In the genomic region with DNA sequence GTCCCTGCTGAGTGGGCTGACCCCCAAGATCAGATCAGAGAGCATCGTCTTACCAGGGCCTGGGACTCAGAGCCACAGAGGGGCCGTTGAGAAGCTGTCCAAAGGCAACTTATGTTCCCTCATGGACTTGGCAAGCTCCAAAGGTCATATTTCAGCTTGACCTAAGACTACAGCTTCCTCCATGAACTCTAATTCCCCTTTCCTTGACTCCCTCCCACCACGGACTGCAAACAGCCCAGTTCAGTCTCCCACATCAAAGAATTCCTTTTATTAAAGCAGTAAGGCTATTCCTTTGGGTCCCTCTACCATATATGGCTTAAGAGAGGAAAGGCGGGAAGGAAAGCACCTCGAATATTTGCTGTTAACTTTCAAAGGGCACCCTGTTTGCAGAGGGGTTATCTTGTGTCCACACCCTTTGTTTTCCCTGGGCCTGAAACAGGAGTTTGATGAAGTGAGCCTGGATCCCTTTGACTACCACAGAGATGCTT, we compare ENCODE assay signal across 1 cellular context.
TF ChIP-seq lines count a peak whose summit lies in the region.

No MANE protein-coding gene starts in this region.

TF ChIP-seq in HepG2, 621 proteins besides CTCF, POLR2A, EP300 and RAD21 (continued from another document and continues in another):
- TF ChIP-seq, protein P1, sequence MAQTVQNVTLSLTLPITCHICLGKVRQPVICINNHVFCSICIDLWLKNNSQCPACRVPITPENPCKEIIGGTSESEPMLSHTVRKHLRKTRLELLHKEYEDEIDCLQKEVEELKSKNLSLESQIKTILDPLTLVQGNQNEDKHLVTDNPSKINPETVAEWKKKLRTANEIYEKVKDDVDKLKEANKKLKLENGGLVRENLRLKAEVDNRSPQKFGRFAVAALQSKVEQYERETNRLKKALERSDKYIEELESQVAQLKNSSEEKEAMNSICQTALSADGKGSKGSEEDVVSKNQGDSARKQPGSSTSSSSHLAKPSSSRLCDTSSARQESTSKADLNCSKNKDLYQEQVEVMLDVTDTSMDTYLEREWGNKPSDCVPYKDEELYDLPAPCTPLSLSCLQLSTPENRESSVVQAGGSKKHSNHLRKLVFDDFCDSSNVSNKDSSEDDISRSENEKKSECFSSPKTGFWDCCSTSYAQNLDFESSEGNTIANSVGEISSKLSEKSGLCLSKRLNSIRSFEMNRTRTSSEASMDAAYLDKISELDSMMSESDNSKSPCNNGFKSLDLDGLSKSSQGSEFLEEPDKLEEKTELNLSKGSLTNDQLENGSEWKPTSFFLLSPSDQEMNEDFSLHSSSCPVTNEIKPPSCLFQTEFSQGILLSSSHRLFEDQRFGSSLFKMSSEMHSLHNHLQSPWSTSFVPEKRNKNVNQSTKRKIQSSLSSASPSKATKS (CRISPR knock-in tag; IDR thresholded peaks at IDR 0.05), result no peak
- TF ChIP-seq THAP11 (CRISPR knock-in tag; IDR thresholded peaks at IDR 0.05), result peak; percentile 33; the same call in 1 of the 2 replicates
- peak; percentile 96 for TF ChIP-seq TCF7 (IDR thresholded peaks at IDR 0.05; ENCODE audit: low read depth)
- TF ChIP-seq, protein P2, sequence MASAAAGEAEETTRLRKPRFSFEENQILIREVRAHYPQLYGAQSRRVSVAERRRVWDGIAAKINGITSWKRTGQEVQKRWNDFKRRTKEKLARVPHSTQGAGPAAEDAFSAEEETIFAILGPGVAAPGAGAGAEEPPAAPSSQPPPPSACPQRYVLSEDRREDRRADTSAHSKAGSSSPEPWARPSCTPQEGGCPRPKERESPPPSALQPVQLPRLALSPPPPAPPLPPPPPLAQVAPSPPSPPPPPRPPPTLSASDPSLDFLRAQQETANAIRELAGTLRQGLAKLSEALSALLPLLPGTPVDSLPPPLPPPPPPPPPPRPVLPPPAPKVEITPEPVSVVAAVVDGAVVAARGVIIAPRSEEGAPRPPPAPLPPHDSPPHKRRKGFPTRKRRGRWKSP (CRISPR knock-in tag; IDR thresholded peaks at IDR 0.05), result 0 out of 2 replicates have a peak, but pooled peaks have one; percentile 22
- TF ChIP-seq THAP8 (CRISPR knock-in tag; IDR thresholded peaks at IDR 0.05; ENCODE audit: borderline replicate concordance), result no peak
- TF ChIP-seq ZNF792 (CRISPR knock-in tag; IDR thresholded peaks at IDR 0.05), result 0 out of 2 replicates have a peak, but pooled peaks have one; percentile 54
- TF ChIP-seq NFYC (CRISPR knock-in tag; IDR thresholded peaks at IDR 0.05), result no peak
- TF ChIP-seq, protein P3, sequence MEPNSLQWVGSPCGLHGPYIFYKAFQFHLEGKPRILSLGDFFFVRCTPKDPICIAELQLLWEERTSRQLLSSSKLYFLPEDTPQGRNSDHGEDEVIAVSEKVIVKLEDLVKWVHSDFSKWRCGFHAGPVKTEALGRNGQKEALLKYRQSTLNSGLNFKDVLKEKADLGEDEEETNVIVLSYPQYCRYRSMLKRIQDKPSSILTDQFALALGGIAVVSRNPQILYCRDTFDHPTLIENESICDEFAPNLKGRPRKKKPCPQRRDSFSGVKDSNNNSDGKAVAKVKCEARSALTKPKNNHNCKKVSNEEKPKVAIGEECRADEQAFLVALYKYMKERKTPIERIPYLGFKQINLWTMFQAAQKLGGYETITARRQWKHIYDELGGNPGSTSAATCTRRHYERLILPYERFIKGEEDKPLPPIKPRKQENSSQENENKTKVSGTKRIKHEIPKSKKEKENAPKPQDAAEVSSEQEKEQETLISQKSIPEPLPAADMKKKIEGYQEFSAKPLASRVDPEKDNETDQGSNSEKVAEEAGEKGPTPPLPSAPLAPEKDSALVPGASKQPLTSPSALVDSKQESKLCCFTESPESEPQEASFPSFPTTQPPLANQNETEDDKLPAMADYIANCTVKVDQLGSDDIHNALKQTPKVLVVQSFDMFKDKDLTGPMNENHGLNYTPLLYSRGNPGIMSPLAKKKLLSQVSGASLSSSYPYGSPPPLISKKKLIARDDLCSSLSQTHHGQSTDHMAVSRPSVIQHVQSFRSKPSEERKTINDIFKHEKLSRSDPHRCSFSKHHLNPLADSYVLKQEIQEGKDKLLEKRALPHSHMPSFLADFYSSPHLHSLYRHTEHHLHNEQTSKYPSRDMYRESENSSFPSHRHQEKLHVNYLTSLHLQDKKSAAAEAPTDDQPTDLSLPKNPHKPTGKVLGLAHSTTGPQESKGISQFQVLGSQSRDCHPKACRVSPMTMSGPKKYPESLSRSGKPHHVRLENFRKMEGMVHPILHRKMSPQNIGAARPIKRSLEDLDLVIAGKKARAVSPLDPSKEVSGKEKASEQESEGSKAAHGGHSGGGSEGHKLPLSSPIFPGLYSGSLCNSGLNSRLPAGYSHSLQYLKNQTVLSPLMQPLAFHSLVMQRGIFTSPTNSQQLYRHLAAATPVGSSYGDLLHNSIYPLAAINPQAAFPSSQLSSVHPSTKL (CRISPR knock-in tag; IDR thresholded peaks at IDR 0.05), result peak; percentile 94
- TF ChIP-seq, protein P4, sequence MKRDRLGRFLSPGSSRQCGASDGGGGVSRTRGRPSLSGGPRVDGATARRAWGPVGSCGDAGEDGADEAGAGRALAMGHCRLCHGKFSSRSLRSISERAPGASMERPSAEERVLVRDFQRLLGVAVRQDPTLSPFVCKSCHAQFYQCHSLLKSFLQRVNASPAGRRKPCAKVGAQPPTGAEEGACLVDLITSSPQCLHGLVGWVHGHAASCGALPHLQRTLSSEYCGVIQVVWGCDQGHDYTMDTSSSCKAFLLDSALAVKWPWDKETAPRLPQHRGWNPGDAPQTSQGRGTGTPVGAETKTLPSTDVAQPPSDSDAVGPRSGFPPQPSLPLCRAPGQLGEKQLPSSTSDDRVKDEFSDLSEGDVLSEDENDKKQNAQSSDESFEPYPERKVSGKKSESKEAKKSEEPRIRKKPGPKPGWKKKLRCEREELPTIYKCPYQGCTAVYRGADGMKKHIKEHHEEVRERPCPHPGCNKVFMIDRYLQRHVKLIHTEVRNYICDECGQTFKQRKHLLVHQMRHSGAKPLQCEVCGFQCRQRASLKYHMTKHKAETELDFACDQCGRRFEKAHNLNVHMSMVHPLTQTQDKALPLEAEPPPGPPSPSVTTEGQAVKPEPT (CRISPR knock-in tag; IDR thresholded peaks at IDR 0.05; ENCODE audit: low read depth), result no peak
- peak; percentile 77 for TF ChIP-seq NFIC (IDR thresholded peaks at IDR 0.05; ENCODE audit: low read length)
- peak; percentile 58; the same call in 1 of the 2 replicates for TF ChIP-seq PPARG (CRISPR knock-in tag; conservative IDR thresholded peaks at IDR 0.05)
- TF ChIP-seq SOX6 (IDR thresholded peaks at IDR 0.05), result no peak
- peak; percentile 90 for TF ChIP-seq SOX6 (CRISPR knock-in tag; IDR thresholded peaks at IDR 0.05)
- TF ChIP-seq, protein P5, sequence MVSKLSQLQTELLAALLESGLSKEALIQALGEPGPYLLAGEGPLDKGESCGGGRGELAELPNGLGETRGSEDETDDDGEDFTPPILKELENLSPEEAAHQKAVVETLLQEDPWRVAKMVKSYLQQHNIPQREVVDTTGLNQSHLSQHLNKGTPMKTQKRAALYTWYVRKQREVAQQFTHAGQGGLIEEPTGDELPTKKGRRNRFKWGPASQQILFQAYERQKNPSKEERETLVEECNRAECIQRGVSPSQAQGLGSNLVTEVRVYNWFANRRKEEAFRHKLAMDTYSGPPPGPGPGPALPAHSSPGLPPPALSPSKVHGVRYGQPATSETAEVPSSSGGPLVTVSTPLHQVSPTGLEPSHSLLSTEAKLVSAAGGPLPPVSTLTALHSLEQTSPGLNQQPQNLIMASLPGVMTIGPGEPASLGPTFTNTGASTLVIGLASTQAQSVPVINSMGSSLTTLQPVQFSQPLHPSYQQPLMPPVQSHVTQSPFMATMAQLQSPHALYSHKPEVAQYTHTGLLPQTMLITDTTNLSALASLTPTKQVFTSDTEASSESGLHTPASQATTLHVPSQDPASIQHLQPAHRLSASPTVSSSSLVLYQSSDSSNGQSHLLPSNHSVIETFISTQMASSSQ (IDR thresholded peaks at IDR 0.05; ENCODE audit: low read depth), result peak; percentile 62
- TF ChIP-seq, protein P5 (CRISPR knock-in tag; IDR thresholded peaks at IDR 0.05; ENCODE audit: borderline replicate concordance), result peak; percentile 87
- no peak for TF ChIP-seq REST (IDR thresholded peaks at IDR 0.05; ENCODE audit: borderline replicate concordance in 1 of 2, low read depth in 1 of 2, low read length in 2 of 2)
- TF ChIP-seq SMARCC2 (IDR thresholded peaks at IDR 0.05), result no peak
- no peak for TF ChIP-seq MXD4 (CRISPR knock-in tag; IDR thresholded peaks at IDR 0.05)
- no peak for TF ChIP-seq THYN1 (CRISPR knock-in tag; IDR thresholded peaks at IDR 0.05; ENCODE audit: borderline replicate concordance, low read depth)
- TF ChIP-seq TFDP2 (CRISPR knock-in tag; IDR thresholded peaks at IDR 0.05), result peak; percentile 93
- TF ChIP-seq ZNF317 (CRISPR knock-in tag; IDR thresholded peaks at IDR 0.05), result 0 out of 2 replicates have a peak, but pooled peaks have one; percentile 48
- TF ChIP-seq CBX5 (CRISPR knock-in tag; IDR thresholded peaks at IDR 0.05; ENCODE audit: borderline replicate concordance), result no peak
- TF ChIP-seq TBX3 (IDR thresholded peaks at IDR 0.05; ENCODE audit: borderline replicate concordance), result peak; percentile 68; the same call in 1 of the 2 replicates
- TF ChIP-seq, protein P6, sequence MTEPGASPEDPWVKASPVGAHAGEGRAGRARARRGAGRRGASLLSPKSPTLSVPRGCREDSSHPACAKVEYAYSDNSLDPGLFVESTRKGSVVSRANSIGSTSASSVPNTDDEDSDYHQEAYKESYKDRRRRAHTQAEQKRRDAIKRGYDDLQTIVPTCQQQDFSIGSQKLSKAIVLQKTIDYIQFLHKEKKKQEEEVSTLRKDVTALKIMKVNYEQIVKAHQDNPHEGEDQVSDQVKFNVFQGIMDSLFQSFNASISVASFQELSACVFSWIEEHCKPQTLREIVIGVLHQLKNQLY (CRISPR knock-in tag; IDR thresholded peaks at IDR 0.05), result no peak
